13 cellular contexts compared by ENCODE assay signal in the genomic region with DNA sequence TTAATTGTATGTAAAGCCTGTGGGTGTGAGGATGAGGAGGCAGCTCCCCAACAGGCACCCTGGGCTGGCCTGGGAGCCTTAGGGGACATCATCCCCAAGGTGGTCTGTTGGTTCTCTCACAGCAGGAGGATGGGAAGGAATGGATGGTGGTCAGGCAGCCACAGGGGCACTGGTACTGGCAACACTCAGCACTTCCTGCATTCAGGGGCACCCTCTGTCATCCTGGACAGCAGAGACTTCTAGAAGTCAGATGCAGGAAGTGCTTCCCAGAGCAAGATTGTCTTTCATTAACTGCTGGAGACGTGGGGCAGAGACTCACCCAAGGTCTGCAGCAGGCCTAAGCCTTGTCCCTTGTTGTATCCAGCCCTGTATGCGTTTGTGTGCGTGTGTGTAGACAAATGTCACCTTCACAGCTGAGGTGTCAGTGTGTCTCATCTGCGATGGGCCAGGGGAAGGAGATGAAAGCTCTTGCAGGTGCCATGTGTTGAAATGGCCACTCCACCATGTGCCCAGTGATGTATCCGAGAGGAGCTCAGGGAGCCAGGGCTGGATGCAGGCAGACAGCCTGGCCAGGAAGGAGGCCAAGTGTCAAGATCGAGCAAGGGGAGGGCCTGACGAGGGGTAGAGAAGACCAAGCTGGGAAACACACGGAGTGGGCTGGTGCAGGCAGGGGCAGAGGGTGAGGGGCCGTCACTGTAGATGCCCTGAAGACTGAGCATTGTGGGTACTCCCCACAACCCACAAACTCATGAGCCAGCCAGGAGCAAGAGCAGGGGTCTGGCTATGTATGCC.
DNase-seq lines count a peak whose midpoint lies in the region; ATAC-seq and TF ChIP-seq lines count a peak whose summit lies in the region.
"Had no signal": no experiment of that assay in that cellular context is flagged by ENCODE, and none has a peak within 500 bp of the region (broad histone marks: within the 10 kb centered on the region; RNA-seq: fewer than 3 reads in every experiment).

No MANE protein-coding gene starts in this region.

- H2AFZ ChIP-seq in IMR-90 (replicated peaks; ENCODE audit: low read length, poor library complexity): no peak overlapping the region

- H2AK5ac ChIP-seq in IMR-90 (ENCODE audit: low read depth, low read length): peak overlapping the region; percentile 70; the same call in 1 of the 2 replicates

- H4K20me1 ChIP-seq in BLaER1 treated with 17β-estradiol and CSF1 and Interleukin-3, amounts not matched to agents 10 nM and 100 nM: peaks cover 0 to 92% (median 0%) of the 10 kb centered on the region in 11 experiments; a peak in 5 of 22 replicates
- H4K20me1 ChIP-seq in IMR-90 (ENCODE audit: insufficient read depth, low read length): peaks cover 23% of the 10 kb centered on the region

- no peak overlapping the region for H4K8ac ChIP-seq in IMR-90 (ENCODE audit: low read depth in 2 of 2, low read length in 2 of 2)

- no peak for TF ChIP-seq POLR2A in IMR-90 (IDR thresholded peaks at IDR 0.05; ENCODE audit: low read depth, low read length)

- POLR2A ChIA-PET in IMR-90 (lab: Charles Lee; ENCODE audit: unreplicated experiment) (no interaction called here), HEK293T (lab: Yijun Ruan, JAX) (no interaction called here)

- no peak overlapping the region for H4K5ac ChIP-seq in IMR-90 (ENCODE audit: low read depth, low read length)

- H2BK15ac ChIP-seq in IMR-90 (ENCODE audit: low read depth, low read length): no peak overlapping the region

- H3K14ac ChIP-seq in IMR-90 (replicated peaks; ENCODE audit: low read depth, low read length): 0 out of 2 replicates have a peak overlapping the region, but pooled peaks have one; percentile 37

- H3K27me3 Mint-ChIP-seq in neural crest cell (ENCODE audit: low read depth): no peaks in the 10 kb centered on the region

- no peak overlapping the region for H3K23ac ChIP-seq in IMR-90 (ENCODE audit: low read depth, low read length)

- H3K27ac ChIP-seq in BLaER1 treated with 17β-estradiol and CSF1 and Interleukin-3, amounts not matched to agents 10 nM and 100 nM: no peak overlapping the region
- H3K27ac ChIP-seq in IMR-90 (ENCODE audit: insufficient read depth, low read length): no peak overlapping the region
- H3K27ac ChIP-seq: left lung had no signal

- H2BK5ac ChIP-seq in IMR-90 (ENCODE audit: low read depth, low read length, poor library complexity, severe bottlenecking): no peak overlapping the region

- peak overlapping the region; percentile 60 for H3K27ac Mint-ChIP-seq in neural crest cell (ENCODE audit: unreplicated experiment)

- H3K36me3 Mint-ChIP-seq in neural crest cell (ENCODE audit: low read depth): no peaks in the 10 kb centered on the region

- CTCF ChIA-PET in IMR-90 (lab: Yijun Ruan, JAX): no interaction called here
- CTCF ChIA-PET in HEK293T (lab: Yijun Ruan, JAX): interaction anchor here (0.6 kb wide), 1 partner anchor 518 kb away, joined by 5 read pairs; no protein-coding TSS in a partner anchor

- intact Hi-C loops in IMR-90 (cut with micrococcal nuclease): no loop called here

- no peak overlapping the region for H2BK20ac ChIP-seq in IMR-90 (ENCODE audit: low read depth, low read length)

- dilution Hi-C loops in IMR-90 (cut with HindIII; ENCODE audit: low sequenced_read_pairs, unreplicated experiment): no loop called here

- H3K18ac ChIP-seq in IMR-90 (ENCODE audit: low read depth, low read length): no peak overlapping the region

- in situ Hi-C loops in IMR-90 (cut with MboI; ENCODE audit: low sequenced_read_pairs): no loop called here

- no peaks in the 10 kb centered on the region for H3K27me3 ChIP-seq in BLaER1 treated with 17β-estradiol and CSF1 and Interleukin-3, amounts not matched to agents 10 nM and 100 nM
- no peaks in the 10 kb centered on the region for H3K27me3 ChIP-seq in IMR-90 (ENCODE audit: control insufficient read depth, insufficient read depth, low read length)
- H3K27me3 ChIP-seq: left lung had no signal

- H3K4me3 Mint-ChIP-seq in neural crest cell: no peak overlapping the region

- no peaks in the 10 kb centered on the region for H3K9me3 Mint-ChIP-seq in neural crest cell

- ATAC-seq in IMR-90 (ENCODE audit: low read depth): no peak
- ATAC-seq: left lung had no signal

- H2AK9ac ChIP-seq in IMR-90 (replicated peaks; ENCODE audit: low read depth, low read length, poor library complexity): peak overlapping the region; percentile 33

- H4K91ac ChIP-seq in IMR-90 (ENCODE audit: insufficient read depth, low read depth, low read length): no peak overlapping the region

- H3K56ac ChIP-seq in IMR-90 (ENCODE audit: extremely low read depth, insufficient read depth, low read length): no peak overlapping the region

- H3K4me1 Mint-ChIP-seq in neural crest cell: peaks cover 21% of the 10 kb centered on the region

- H3K79me1 ChIP-seq in IMR-90 (ENCODE audit: low read depth in 1 of 2, low read length in 2 of 2): peaks cover 4 to 30% of the 10 kb centered on the region in 2 experiments; a peak in 3 of 4 replicates

- BruUV-seq in IMR-90 (replicated peaks; lab: Mats Ljungman, UMichigan): no TSS peak

- no peak overlapping the region for H2BK120ac ChIP-seq in IMR-90 (ENCODE audit: low read depth, low read length)

- H3K4me1 ChIP-seq in BLaER1 treated with 17β-estradiol and CSF1 and Interleukin-3, amounts not matched to agents 10 nM and 100 nM: peaks cover 53 to 68% (median 66%) of the 10 kb centered on the region in 10 experiments
- H3K4me1 ChIP-seq in IMR-90 (ENCODE audit: control insufficient read depth, insufficient read depth, low read length): peaks cover 12% of the 10 kb centered on the region

- peak overlapping the region in 10 of 11 experiments; percentile 2 to 77 (median 56); a peak in 15 of 22 replicates for H3K4me2 ChIP-seq in BLaER1 treated with 17β-estradiol and CSF1 and Interleukin-3, amounts not matched to agents 10 nM and 100 nM
- no peak overlapping the region for H3K4me2 ChIP-seq in IMR-90 (ENCODE audit: low read depth, low read length)

- H3K36me3 ChIP-seq in BLaER1 treated with 17β-estradiol and CSF1 and Interleukin-3, amounts not matched to agents 10 nM and 100 nM: no peaks in the 10 kb centered on the region
- peaks cover 1% of the 10 kb centered on the region; the same call in 1 of the 2 replicates for H3K36me3 ChIP-seq in IMR-90 (ENCODE audit: control insufficient read depth, insufficient read depth, low read length)
- H3K36me3 ChIP-seq: left lung had no signal

- WGBS in IMR-90 (ENCODE audit: extremely low coverage in 2 of 2, insufficient read length in 1 of 2), 2 experiments: 77% methylated on average over 4 of the region's 9 CpGs; no CpG with 5 or more reads in 1 of the 2 experiments

- TF ChIP-seq CTCF in IMR-90 (conservative IDR thresholded peaks at IDR 0.05; ENCODE audit: low read depth, low read length) (no peak), neural crest cell (conservative IDR thresholded peaks at IDR 0.05) (no peak)

- H3K9ac ChIP-seq in BLaER1 treated with 17β-estradiol and CSF1 and Interleukin-3, amounts not matched to agents 10 nM and 100 nM: no peak overlapping the region; a peak in 1 of 22 replicates
- H3K9ac ChIP-seq in IMR-90 (ENCODE audit: low read depth, low read length): no peak overlapping the region

- DNase-seq in IMR-90 (no peak), cerebellar cortex (ENCODE audit: low spot score) (peak; percentile 31), neural crest cell (ENCODE audit: low read depth, low spot score) (no peak), HEK293T (ENCODE audit: extremely low spot score) (no peak), HuH-7.5 (ENCODE audit: low spot score) (no peak), SW 1271 (lab: John Stamatoyannopoulos, UW) (no peak)
- DNase-seq in activated CD4-positive, CD25-positive, alpha-beta regulatory T cell (lab: John Stamatoyannopoulos, UW): no peak
- DNase-seq: activated CD4-positive, alpha-beta T cell treated with anti-CD3 and anti-CD28 coated beads, Interleukin-2, amount 50 U/mL, for 48 hours; anterior cingulate cortex; Kasumi-1; left lung; stimulated activated CD8-positive, alpha-beta memory T cell treated with anti-CD3 and anti-CD28 coated beads, Interleukin-4, amount 100 ng/mL, for 48 hours had no signal

- H3K9me1 ChIP-seq in IMR-90 (ENCODE audit: insufficient read depth, low read length): peaks cover 34% of the 10 kb centered on the region

- no peak for TF ChIP-seq RAD21 in IMR-90 (IDR thresholded peaks at IDR 0.05; ENCODE audit: low read length)

- no peak overlapping the region for H3K4me3 ChIP-seq in BLaER1 treated with 17β-estradiol and CSF1 and Interleukin-3, amounts not matched to agents 10 nM and 100 nM
- H3K4me3 ChIP-seq in IMR-90 (ENCODE audit: insufficient read depth, low read depth, low read length): no peak overlapping the region
- H3K4me3 ChIP-seq: left lung had no signal

- H3K4ac ChIP-seq in IMR-90 (ENCODE audit: low read depth, low read length): no peak overlapping the region; the same call in 1 of the 2 replicates

- no peaks in the 10 kb centered on the region for H3K9me3 ChIP-seq in BLaER1 treated with 17β-estradiol and CSF1 and Interleukin-3, amounts not matched to agents 10 nM and 100 nM (replicated peaks in 1 of 11)
- no peaks in the 10 kb centered on the region for H3K9me3 ChIP-seq in IMR-90 (ENCODE audit: control insufficient read depth, insufficient read depth, low read length)
- H3K9me3 ChIP-seq: left lung had no signal

TF ChIP-seq in IMR-90, 13 proteins besides CTCF, POLR2A, EP300 and RAD21 (continues in another document):
- TF ChIP-seq, protein P1, sequence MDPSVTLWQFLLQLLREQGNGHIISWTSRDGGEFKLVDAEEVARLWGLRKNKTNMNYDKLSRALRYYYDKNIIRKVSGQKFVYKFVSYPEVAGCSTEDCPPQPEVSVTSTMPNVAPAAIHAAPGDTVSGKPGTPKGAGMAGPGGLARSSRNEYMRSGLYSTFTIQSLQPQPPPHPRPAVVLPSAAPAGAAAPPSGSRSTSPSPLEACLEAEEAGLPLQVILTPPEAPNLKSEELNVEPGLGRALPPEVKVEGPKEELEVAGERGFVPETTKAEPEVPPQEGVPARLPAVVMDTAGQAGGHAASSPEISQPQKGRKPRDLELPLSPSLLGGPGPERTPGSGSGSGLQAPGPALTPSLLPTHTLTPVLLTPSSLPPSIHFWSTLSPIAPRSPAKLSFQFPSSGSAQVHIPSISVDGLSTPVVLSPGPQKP (IDR thresholded peaks at IDR 0.05; ENCODE audit: borderline replicate concordance, low read depth, low read length): no peak
- TF ChIP-seq NFE2L2 (IDR thresholded peaks at IDR 0.05; ENCODE audit: low read depth, low read length): no peak

TF ChIP-seq in HEK293T, 16 proteins besides CTCF, POLR2A, EP300 and RAD21 (continues in another document):
- TF ChIP-seq HDGF (IDR thresholded peaks at IDR 0.05; ENCODE audit: borderline replicate concordance): no peak
- TF ChIP-seq, protein P2, sequence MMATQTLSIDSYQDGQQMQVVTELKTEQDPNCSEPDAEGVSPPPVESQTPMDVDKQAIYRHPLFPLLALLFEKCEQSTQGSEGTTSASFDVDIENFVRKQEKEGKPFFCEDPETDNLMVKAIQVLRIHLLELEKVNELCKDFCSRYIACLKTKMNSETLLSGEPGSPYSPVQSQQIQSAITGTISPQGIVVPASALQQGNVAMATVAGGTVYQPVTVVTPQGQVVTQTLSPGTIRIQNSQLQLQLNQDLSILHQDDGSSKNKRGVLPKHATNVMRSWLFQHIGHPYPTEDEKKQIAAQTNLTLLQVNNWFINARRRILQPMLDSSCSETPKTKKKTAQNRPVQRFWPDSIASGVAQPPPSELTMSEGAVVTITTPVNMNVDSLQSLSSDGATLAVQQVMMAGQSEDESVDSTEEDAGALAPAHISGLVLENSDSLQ (IDR thresholded peaks at IDR 0.05): no peak
- no peak for TF ChIP-seq ELF4 (IDR thresholded peaks at IDR 0.05)
